8 cellular contexts compared by ENCODE assay signal in genomic region chr20:36745234-36745926, GRCh38. TPM values are rescaled to one million over a fixed set of nuclear protein-coding genes. Genes with fewer than 3 reads are reported as not detected.
DNase-seq lines count a peak whose midpoint lies in the region; ATAC-seq and TF ChIP-seq lines count a peak whose summit lies in the region.

No MANE protein-coding gene starts in this region.

- H3K9me3 Mint-ChIP-seq in glutamatergic neuron (ENCODE audit: unreplicated experiment): peaks cover 7% of the 10 kb centered on the region

- ATAC-seq in GM18868 (IDR thresholded peaks at IDR 0.05; ENCODE audit: unreplicated experiment) (peak; percentile 26), HG03442 (IDR thresholded peaks at IDR 0.05; ENCODE audit: unreplicated experiment) (peak; percentile 32)

- peaks cover 13% of the 10 kb centered on the region for H3K4me1 ChIP-seq in BE2C

- no peaks in the 10 kb centered on the region for H3K36me3 Mint-ChIP-seq in glutamatergic neuron (ENCODE audit: unreplicated experiment)

- H3K4me3 Mint-ChIP-seq in glutamatergic neuron (ENCODE audit: unreplicated experiment): peak overlapping the region; percentile 88

- intact Hi-C loops in posterior cingulate gyrus (cut with DNase I): no loop called here

- no peaks in the 10 kb centered on the region for H3K27me3 Mint-ChIP-seq in glutamatergic neuron (ENCODE audit: unreplicated experiment)

- peaks cover 4% of the 10 kb centered on the region for H3K4me1 Mint-ChIP-seq in glutamatergic neuron (ENCODE audit: low read depth, unreplicated experiment)

- TF ChIP-seq CTCF in BE2C (IDR thresholded peaks at IDR 0.05; ENCODE audit: low read depth, low read length): no peak
- TF ChIP-seq CTCF in WI38 (IDR thresholded peaks at IDR 0.05; ENCODE audit: low read depth, low read length): no peak
- TF ChIP-seq CTCF in glutamatergic neuron (IDR thresholded peaks at IDR 0.05; ENCODE audit: partially characterized antibody, unreplicated experiment): no peak

- no peaks in the 10 kb centered on the region for H3K9me3 ChIP-seq in BE2C

- H3K27me3 ChIP-seq in BE2C: no peaks in the 10 kb centered on the region

- H3K36me3 ChIP-seq in BE2C: no peaks in the 10 kb centered on the region

- no peak overlapping the region for H3K27ac Mint-ChIP-seq in glutamatergic neuron (ENCODE audit: unreplicated experiment)

- H3K4me3 ChIP-seq in BE2C (ENCODE audit: low read depth, low read length) (peak overlapping the region; percentile 86), WI38 (ENCODE audit: low read depth, low read length) (peak overlapping the region; percentile 77)

- peak; percentile 49 for DNase-seq in BE2C
- peak; percentile 50 for DNase-seq in glutamatergic neuron
- DNase-seq in posterior cingulate gyrus: peak in 6 of 10 donors; percentile 20 to 92 (median 30)
- no peak for DNase-seq in stimulated activated naive CD4-positive, alpha-beta T cell (lab: John Stamatoyannopoulos, UW)
- DNase-seq in kidney tubule cell (ENCODE audit: low spot score): no peak

RNA-seq across cellular contexts. Expression of gene NDRG3, which starts 0.5 kb away (rescaled TPM):
- polyA plus RNA-seq in BE2C (2012; ENCODE audit: insufficient read depth, insufficient read length, low read depth): 20.3 TPM
- 31.8 TPM for total RNA-seq in glutamatergic neuron (ENCODE audit: unreplicated experiment)

RNA-seq across cellular contexts. Expression of gene DSN1, which starts 28.2 kb away (rescaled TPM):
- 3.9 TPM for polyA plus RNA-seq in BE2C (2012; ENCODE audit: insufficient read depth, insufficient read length, low read depth)
- total RNA-seq in glutamatergic neuron (ENCODE audit: unreplicated experiment): 6.4 TPM

Comparison
In these comparisons a context has a peak if more than half of its experiments do, and no peak if none do; other contexts are left out.
1. DNase-seq: peak in BE2C (single experiment), glutamatergic neuron (single experiment) and posterior cingulate gyrus (6 of 10); none in stimulated activated naive CD4-positive, alpha-beta T cell (0 of 6) and kidney tubule cell (single experiment).